Comparison of ENCODE assay signal across 8 cellular contexts in the genomic region with DNA sequence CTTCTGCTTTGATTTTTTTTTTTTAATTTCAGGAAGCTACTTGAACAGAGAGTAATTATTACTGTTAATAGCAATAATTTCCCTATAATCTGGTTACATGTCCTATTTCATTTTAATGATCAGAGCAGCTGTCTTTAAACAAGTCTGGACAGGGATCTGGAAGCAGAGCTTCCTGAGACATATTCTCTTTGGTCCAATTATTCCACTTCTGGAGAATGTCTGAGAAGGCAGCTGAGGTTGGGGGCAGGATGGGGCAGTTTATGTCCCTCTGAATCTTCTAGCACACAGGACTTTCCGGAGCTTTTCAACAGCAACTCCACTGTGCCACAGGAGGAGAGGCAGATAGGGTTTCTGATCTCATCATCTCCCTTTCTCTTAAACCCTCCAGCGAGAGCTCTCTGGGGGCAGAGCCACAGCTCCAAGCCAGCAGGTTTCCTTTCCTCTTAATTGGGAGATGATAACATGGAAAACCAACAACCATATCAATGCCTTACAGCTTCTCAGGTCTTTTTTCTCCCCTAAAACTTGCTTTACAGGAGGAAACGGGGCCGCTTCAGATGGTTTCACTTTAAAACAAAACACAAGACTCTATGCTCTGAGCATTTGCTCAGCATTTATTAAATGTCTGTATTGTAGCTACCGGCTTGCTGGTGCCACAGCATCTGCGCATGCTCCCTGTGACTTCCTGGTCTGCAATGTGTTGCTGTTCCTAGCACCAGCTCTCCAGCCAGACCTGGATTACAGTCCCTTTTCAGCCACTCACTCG.
DNase-seq lines count a peak whose midpoint lies in the region; ATAC-seq, FAIRE-seq and TF ChIP-seq lines count a peak whose summit lies in the region.

No MANE protein-coding gene starts in this region.

- no peaks in the 10 kb centered on the region for H3K27me3 ChIP-seq in CD4-positive, alpha-beta T cell (ENCODE audit: control insufficient read depth, insufficient read depth, low read length)
- H3K27me3 ChIP-seq in esophagus (ENCODE audit: control insufficient read depth in 1 of 2, insufficient read depth in 2 of 2, low read length in 2 of 2) (no peaks in the 10 kb centered on the region), transverse colon (no peaks in the 10 kb centered on the region)
- H3K27me3 ChIP-seq in naive thymus-derived CD4-positive, alpha-beta T cell (ENCODE audit: control insufficient read depth in 2 of 2, insufficient read depth in 2 of 2, low read length in 2 of 2), result no peaks in the 10 kb centered on the region

- H3K27ac Mint-ChIP-seq in CD4-positive, alpha-beta T cell, result no peak overlapping the region
- peak overlapping the region in 5 of 9 donors; percentile 18 to 68 (median 58) for H3K27ac Mint-ChIP-seq in naive thymus-derived CD4-positive, alpha-beta T cell

- no peak for TF ChIP-seq EP300 in transverse colon (IDR thresholded peaks at IDR 0.05; ENCODE audit: low read depth)

- ATAC-seq in CD4-positive, alpha-beta T cell (ENCODE audit: poor library complexity), result peak; percentile 39
- ATAC-seq in SK-N-SH treated with all-trans-retinoic acid at 6 μM for 48 hours, result peak; percentile 74
- ATAC-seq in naive thymus-derived CD4-positive, alpha-beta T cell, result peak; percentile 40

- H3K4me1 ChIP-seq in esophagus (ENCODE audit: control insufficient read depth in 2 of 2, insufficient read depth in 2 of 2, low read length in 1 of 2), result no peaks in the 10 kb centered on the region
- H3K4me1 ChIP-seq in naive thymus-derived CD4-positive, alpha-beta T cell (ENCODE audit: control insufficient read depth in 2 of 2, insufficient read depth in 2 of 2, low read length in 2 of 2), result peaks cover 0 to 4% of the 10 kb centered on the region in 2 donors
- peaks cover 0 to 10% (median 2%) of the 10 kb centered on the region in 4 donors for H3K4me1 ChIP-seq in transverse colon

- peak overlapping the region; percentile 54 for H3K4me3 Mint-ChIP-seq in CD4-positive, alpha-beta T cell
- H3K4me3 Mint-ChIP-seq in naive thymus-derived CD4-positive, alpha-beta T cell, result peak overlapping the region; percentile 34 to 74 (median 68)

- no peaks in the 10 kb centered on the region for H3K9me3 ChIP-seq in CD4-positive, alpha-beta T cell (ENCODE audit: control insufficient read depth, low read length)
- peaks cover 0 to 2% of the 10 kb centered on the region in 2 donors for H3K9me3 ChIP-seq in esophagus (ENCODE audit: control insufficient read depth in 2 of 2, insufficient read depth in 1 of 2, low read depth in 1 of 2, low read length in 1 of 2)
- H3K9me3 ChIP-seq in naive thymus-derived CD4-positive, alpha-beta T cell (ENCODE audit: control insufficient read depth in 2 of 3, low read length in 3 of 3), result no peaks in the 10 kb centered on the region
- no peaks in the 10 kb centered on the region for H3K9me3 ChIP-seq in transverse colon

- no peaks in the 10 kb centered on the region for H3K36me3 Mint-ChIP-seq in CD4-positive, alpha-beta T cell (ENCODE audit: low read depth)
- H3K36me3 Mint-ChIP-seq in naive thymus-derived CD4-positive, alpha-beta T cell, result peaks cover 0 to 4% (median 0%) of the 10 kb centered on the region in 5 donors

- no peak for TF ChIP-seq CTCF in CD4-positive, alpha-beta T cell (IDR thresholded peaks at IDR 0.05)
- TF ChIP-seq CTCF in transverse colon (IDR thresholded peaks at IDR 0.05), result no peak

- H3K4me3 ChIP-seq in esophagus (ENCODE audit: low read depth in 1 of 2, low read length in 2 of 2) (peak overlapping the region in 1 of 2 donors; percentile 13), transverse colon (peak overlapping the region in 3 of 4 donors; percentile 6 to 9 (median 7))
- H3K4me3 ChIP-seq in naive thymus-derived CD4-positive, alpha-beta T cell (ENCODE audit: low read length), result peak overlapping the region; percentile 15

- TF ChIP-seq POLR2A in H54 (IDR thresholded peaks at IDR 0.05; ENCODE audit: low read depth, low read length) (no peak), transverse colon (IDR thresholded peaks at IDR 0.05) (no peak)

- H3K27ac ChIP-seq in CD4-positive, alpha-beta T cell (ENCODE audit: low read depth, low read length), result no peak overlapping the region
- peak overlapping the region; percentile 26 to 43 for H3K27ac ChIP-seq in esophagus (ENCODE audit: low read depth in 2 of 2, low read length in 1 of 2)
- H3K27ac ChIP-seq in naive thymus-derived CD4-positive, alpha-beta T cell (ENCODE audit: low read depth, low read length), result no peak overlapping the region
- H3K27ac ChIP-seq in transverse colon, result peak overlapping the region in 3 of 4 donors; percentile 35 to 55 (median 47)

- H3K27me3 Mint-ChIP-seq in CD4-positive, alpha-beta T cell, result no peaks in the 10 kb centered on the region
- peaks cover 0 to 8% (median 4%) of the 10 kb centered on the region in 5 donors for H3K27me3 Mint-ChIP-seq in naive thymus-derived CD4-positive, alpha-beta T cell

- intact Hi-C loops in CD4-positive, alpha-beta T cell (cut with DNase I, micrococcal nuclease), result no loop called here
- intact Hi-C loops in naive thymus-derived CD4-positive, alpha-beta T cell (cut with micrococcal nuclease), result no loop called here
- intact Hi-C loops in transverse colon (cut with DNase I; ENCODE audit: low total_unique reads), result no loop called here

- H3K36me3 ChIP-seq in esophagus (ENCODE audit: control insufficient read depth in 2 of 2, insufficient read depth in 2 of 2, low read length in 1 of 2) (no peaks in the 10 kb centered on the region), transverse colon (no peaks in the 10 kb centered on the region)
- H3K36me3 ChIP-seq in naive thymus-derived CD4-positive, alpha-beta T cell (ENCODE audit: control insufficient read depth in 2 of 3, insufficient read depth in 3 of 3, low read length in 3 of 3), result no peaks in the 10 kb centered on the region

- POLR2A ChIA-PET in CD4-positive, alpha-beta T cell (lab: Charles Lee), result no interaction called here
- POLR2A ChIA-PET in naive thymus-derived CD4-positive, alpha-beta T cell (lab: Charles Lee), result no interaction called here

- H3K4me1 Mint-ChIP-seq in CD4-positive, alpha-beta T cell (ENCODE audit: low read depth), result peaks cover 9% of the 10 kb centered on the region
- peaks cover 0 to 12% (median 6%) of the 10 kb centered on the region in 7 donors for H3K4me1 Mint-ChIP-seq in naive thymus-derived CD4-positive, alpha-beta T cell

- CTCF ChIA-PET in CD4-positive, alpha-beta T cell (lab: Charles Lee), result no interaction called here
- CTCF ChIA-PET in naive thymus-derived CD4-positive, alpha-beta T cell (lab: Charles Lee), result no interaction called here

- DNase-seq in CD4-positive, alpha-beta T cell, result peak in 7 of 10 experiments; percentile 0 to 37 (median 12)
- peak; percentile 23 for DNase-seq in H54 (ENCODE audit: insufficient read length, low spot score)
- DNase-seq in naive thymus-derived CD4-positive, alpha-beta T cell, result peak in 8 of 9 donors; percentile 7 to 58 (median 20)
- DNase-seq in transverse colon, result peak; percentile 54
- no peak for DNase-seq in amniotic stem cell (lab: John Stamatoyannopoulos, UW)
- DNase-seq in LoVo (ENCODE audit: low spot score), result no peak

- H3K9me3 Mint-ChIP-seq in CD4-positive, alpha-beta T cell, result no peaks in the 10 kb centered on the region
- peaks cover 0 to 7% (median 0%) of the 10 kb centered on the region in 11 donors for H3K9me3 Mint-ChIP-seq in naive thymus-derived CD4-positive, alpha-beta T cell

- in situ Hi-C loops in transverse colon (cut with MboI; ENCODE audit: low pct_ligation_motif_present in 1 of 4, low pct_unique_long_range_greater_than_20kb in 1 of 4, low sequenced_read_pairs in 3 of 4), result no loop called here

- 23 to 40% methylated on average over 7 of the region's 7 CpGs for WGBS in esophagus, 2 donors
- WGBS in transverse colon (ENCODE audit: low coverage in 1 of 2), 2 donors, result 40 to 54% methylated on average over 6 to 7 of the region's 7 CpGs

- peak; percentile 23 for FAIRE-seq in H54 (lab: Jason Lieb, UNC)

TF ChIP-seq in SK-N-SH treated with all-trans-retinoic acid at 6 μM for 48 hours, 23 proteins besides CTCF, POLR2A, EP300 and RAD21:
- TF ChIP-seq TCF4 (CRISPR knock-in tag; IDR thresholded peaks at IDR 0.05; ENCODE audit: borderline replicate concordance) (peak; percentile 49), ZNF70 (CRISPR knock-in tag; IDR thresholded peaks at IDR 0.05) (no peak), ZNF565 (CRISPR knock-in tag; conservative IDR thresholded peaks at IDR 0.05; ENCODE audit: low read depth) (no peak), ZNF8 (CRISPR knock-in tag; IDR thresholded peaks at IDR 0.05) (no peak), CSDC2 (CRISPR knock-in tag; IDR thresholded peaks at IDR 0.05) (no peak), PATZ1 (CRISPR knock-in tag; IDR thresholded peaks at IDR 0.05; ENCODE audit: borderline replicate concordance) (no peak), ISL1 (CRISPR knock-in tag; IDR thresholded peaks at IDR 0.05) (peak; percentile 42), ZFP3 (CRISPR knock-in tag; IDR thresholded peaks at IDR 0.05) (no peak), ZFP30 (CRISPR knock-in tag; IDR thresholded peaks at IDR 0.05) (no peak)

Comparison
In these comparisons a context has a peak if more than half of its experiments do, and no peak if none do; other contexts are left out.
1. DNase-seq: peak in CD4-positive, alpha-beta T cell (7 of 10), H54 (single experiment), naive thymus-derived CD4-positive, alpha-beta T cell (8 of 9) and transverse colon (single experiment); none in amniotic stem cell (single experiment) and LoVo (single experiment).
2. H3K27ac ChIP-seq: peak in esophagus (2 of 2) and transverse colon (3 of 4); none in CD4-positive, alpha-beta T cell (single experiment) and naive thymus-derived CD4-positive, alpha-beta T cell (single experiment).
3. Peak in every context shown above with its lines, with median percentiles within 50 percentile points of each other: ATAC-seq.